Comparison of ENCODE assay signal across 10 cellular contexts in the genomic region with DNA sequence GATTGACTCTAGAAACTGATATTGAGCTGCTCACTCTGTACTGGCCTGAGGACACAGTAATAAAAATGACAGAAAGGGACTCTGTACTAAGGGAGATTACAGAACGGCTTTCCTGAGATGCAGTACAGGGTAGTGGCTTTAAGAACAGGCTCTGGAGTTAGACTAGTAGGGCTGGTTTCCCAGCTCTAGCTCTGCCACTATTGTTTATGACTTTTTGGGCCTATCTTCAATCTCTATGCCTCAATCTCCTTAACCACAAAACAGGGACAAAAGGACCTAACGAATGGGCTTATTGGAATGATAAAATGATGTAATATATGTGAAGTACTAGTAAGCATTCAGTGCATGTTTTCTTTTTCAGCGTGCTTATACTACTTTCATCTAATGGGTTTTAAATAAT. TPM values are rescaled to one million over a fixed set of nuclear protein-coding genes. Genes with fewer than 3 reads are reported as not detected.
DNase-seq lines count a peak whose midpoint lies in the region; ATAC-seq and TF ChIP-seq lines count a peak whose summit lies in the region.
"Had no signal": no experiment of that assay in that cellular context is flagged by ENCODE, and none has a peak within 500 bp of the region (broad histone marks: within the 10 kb centered on the region; RNA-seq: fewer than 3 reads in every experiment).

No MANE protein-coding gene starts in this region.

- H3K27me3 Mint-ChIP-seq in osteocyte (ENCODE audit: unreplicated experiment), result no peaks in the 10 kb centered on the region

- ATAC-seq in SK-N-SH treated with all-trans-retinoic acid at 6 μM for 48 hours, result no peak
- ATAC-seq in GM21529 (IDR thresholded peaks at IDR 0.05; ENCODE audit: unreplicated experiment), result no peak

- H3K27ac ChIP-seq in SK-N-SH (ENCODE audit: low read depth in 2 of 2, low read length in 1 of 2), result peak overlapping the region; percentile 3 to 34; a peak in 1 of 4 replicates

- H3K9ac ChIP-seq in SK-N-SH, result peak overlapping the region; percentile 92; the same call in 1 of the 2 replicates

- POLR2A ChIA-PET in SK-N-SH (lab: Yijun Ruan, JAX), result no interaction called here

- no peak for TF ChIP-seq EP300 in SK-N-SH (IDR thresholded peaks at IDR 0.05; ENCODE audit: borderline replicate concordance in 1 of 2, low read depth in 1 of 2, low read length in 1 of 2)

- H3K9me3 Mint-ChIP-seq in osteocyte (ENCODE audit: unreplicated experiment), result no peaks in the 10 kb centered on the region

- TF ChIP-seq CTCF in SK-N-SH (IDR thresholded peaks at IDR 0.05), result no peak
- no peak for TF ChIP-seq CTCF in osteocyte (IDR thresholded peaks at IDR 0.05)

- CTCF ChIA-PET in SK-N-SH (lab: Yijun Ruan, JAX), result interaction anchor here (1.3 kb wide), 1 partner anchor 26 kb away, joined by 3 read pairs; no protein-coding TSS in a partner anchor

- no peaks in the 10 kb centered on the region for H3K27me3 ChIP-seq in SK-N-SH (ENCODE audit: insufficient read depth)

- no peaks in the 10 kb centered on the region for H3K9me3 ChIP-seq in SK-N-SH

- no peaks in the 10 kb centered on the region for H3K9me2 ChIP-seq in SK-N-SH

- H3K4me3 Mint-ChIP-seq in osteocyte (ENCODE audit: unreplicated experiment), result peak overlapping the region; percentile 87

- DNase-seq in SK-N-SH (peak; percentile 14), M059J (ENCODE audit: low read depth) (peak; percentile 23), astrocyte of the hippocampus (ENCODE audit: low read depth, low spot score) (peak; percentile 20), osteocyte (ENCODE audit: extremely low spot score, unreplicated experiment) (no peak), HCEC 1CT (no peak), hepatic stellate cell (ENCODE audit: low spot score) (no peak)
- DNase-seq: activated CD8-positive, alpha-beta memory T cell treated with anti-CD3 and anti-CD28 coated beads, Interleukin-2, amount 50 U/mL, for 48 hours had no signal

- H3K27ac Mint-ChIP-seq in osteocyte (ENCODE audit: unreplicated experiment), result peak overlapping the region; percentile 11

- H3K79me2 ChIP-seq in SK-N-SH (ENCODE audit: insufficient read depth), result peaks cover 58% of the 10 kb centered on the region

- peak overlapping the region; percentile 92 for H2AFZ ChIP-seq in SK-N-SH (ENCODE audit: low read depth)

- no peaks in the 10 kb centered on the region for H3K36me3 Mint-ChIP-seq in osteocyte (ENCODE audit: unreplicated experiment)

- 59% methylated on average over 3 of the region's 3 CpGs for WGBS in SK-N-SH (ENCODE audit: low lambda C conversion rate)

- no peaks in the 10 kb centered on the region for H4K20me1 ChIP-seq in SK-N-SH (ENCODE audit: insufficient read depth)

- no peak for TF ChIP-seq RAD21 in SK-N-SH (IDR thresholded peaks at IDR 0.05; ENCODE audit: low read length)

- H3K4me1 Mint-ChIP-seq in osteocyte (ENCODE audit: unreplicated experiment), result peaks cover 34% of the 10 kb centered on the region

- H3K36me3 ChIP-seq in SK-N-SH (replicated peaks in 1 of 2; ENCODE audit: control insufficient read depth in 1 of 2, insufficient read depth in 2 of 2, low read length in 1 of 2), result peaks cover 0 to 6% of the 10 kb centered on the region in 2 experiments

- H3K4me3 ChIP-seq in SK-N-SH (ENCODE audit: low read depth in 2 of 2, low read length in 1 of 2), result peak overlapping the region; percentile 94 to 95; a peak in 3 of 4 replicates
- H3K4me3 ChIP-seq: lung had no signal

- H3K4me2 ChIP-seq in SK-N-SH, result peak overlapping the region; percentile 96

- H3F3A ChIP-seq in SK-N-SH (replicated peaks; ENCODE audit: insufficient read depth), result peaks cover 4% of the 10 kb centered on the region

- H3K4me1 ChIP-seq in SK-N-SH (ENCODE audit: control insufficient read depth in 1 of 2, insufficient read depth in 2 of 2, low read depth in 1 of 2, low read length in 1 of 2), result peaks cover 7 to 13% of the 10 kb centered on the region in 2 experiments; a peak in 3 of 4 replicates

TF ChIP-seq in SK-N-SH, 30 proteins besides CTCF, POLR2A, EP300 and RAD21:
- TF ChIP-seq MXI1 (IDR thresholded peaks at IDR 0.05; ENCODE audit: low read depth, low read length) (no peak), TCF12 (IDR thresholded peaks at IDR 0.05) (no peak), RXRA (IDR thresholded peaks at IDR 0.05; ENCODE audit: borderline replicate concordance, low read depth) (no peak), RFX5 (IDR thresholded peaks at IDR 0.05; ENCODE audit: low read length) (no peak), JUND (IDR thresholded peaks at IDR 0.05) (no peak), GABPA (IDR thresholded peaks at IDR 0.05; ENCODE audit: low read depth) (no peak), TEAD4 (IDR thresholded peaks at IDR 0.05; ENCODE audit: borderline replicate concordance, insufficient read depth) (no peak), FOXJ3 (CRISPR knock-in tag; IDR thresholded peaks at IDR 0.05) (no peak), YY1 (IDR thresholded peaks at IDR 0.05; ENCODE audit: low read depth) (no peak), EZH2phosphoT487 (IDR thresholded peaks at IDR 0.05; ENCODE audit: borderline replicate concordance, low read depth) (no peak), NFIC (IDR thresholded peaks at IDR 0.05; ENCODE audit: borderline replicate concordance) (no peak), FOSL2 (IDR thresholded peaks at IDR 0.05; ENCODE audit: borderline replicate concordance, low read depth) (no peak), TAF1 (IDR thresholded peaks at IDR 0.05; ENCODE audit: borderline replicate concordance, low read depth, low read length) (no peak), GATA2 (CRISPR knock-in tag; IDR thresholded peaks at IDR 0.05) (no peak), CHD2 (IDR thresholded peaks at IDR 0.05; ENCODE audit: low read length, partially characterized antibody) (no peak)
- TF ChIP-seq, protein P1, sequence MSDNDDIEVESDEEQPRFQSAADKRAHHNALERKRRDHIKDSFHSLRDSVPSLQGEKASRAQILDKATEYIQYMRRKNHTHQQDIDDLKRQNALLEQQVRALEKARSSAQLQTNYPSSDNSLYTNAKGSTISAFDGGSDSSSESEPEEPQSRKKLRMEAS (IDR thresholded peaks at IDR 0.05; ENCODE audit: low read depth), result no peak
- TF ChIP-seq, protein P2, sequence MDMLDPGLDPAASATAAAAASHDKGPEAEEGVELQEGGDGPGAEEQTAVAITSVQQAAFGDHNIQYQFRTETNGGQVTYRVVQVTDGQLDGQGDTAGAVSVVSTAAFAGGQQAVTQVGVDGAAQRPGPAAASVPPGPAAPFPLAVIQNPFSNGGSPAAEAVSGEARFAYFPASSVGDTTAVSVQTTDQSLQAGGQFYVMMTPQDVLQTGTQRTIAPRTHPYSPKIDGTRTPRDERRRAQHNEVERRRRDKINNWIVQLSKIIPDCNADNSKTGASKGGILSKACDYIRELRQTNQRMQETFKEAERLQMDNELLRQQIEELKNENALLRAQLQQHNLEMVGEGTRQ (IDR thresholded peaks at IDR 0.05; ENCODE audit: borderline replicate concordance, low read depth, low read length), result no peak

TF ChIP-seq in SK-N-SH treated with all-trans-retinoic acid at 6 μM for 48 hours, 23 proteins besides CTCF, POLR2A, EP300 and RAD21 (continues in another document):
- no peak for TF ChIP-seq ESRRG (CRISPR knock-in tag; IDR thresholded peaks at IDR 0.05)
- TF ChIP-seq GLIS3 (CRISPR knock-in tag; IDR thresholded peaks at IDR 0.05), result no peak
- TF ChIP-seq TCF4 (CRISPR knock-in tag; IDR thresholded peaks at IDR 0.05; ENCODE audit: borderline replicate concordance), result no peak
- no peak for TF ChIP-seq CSDC2 (CRISPR knock-in tag; IDR thresholded peaks at IDR 0.05)
- no peak for TF ChIP-seq ZFP3 (CRISPR knock-in tag; IDR thresholded peaks at IDR 0.05)
- TF ChIP-seq, protein P3, sequence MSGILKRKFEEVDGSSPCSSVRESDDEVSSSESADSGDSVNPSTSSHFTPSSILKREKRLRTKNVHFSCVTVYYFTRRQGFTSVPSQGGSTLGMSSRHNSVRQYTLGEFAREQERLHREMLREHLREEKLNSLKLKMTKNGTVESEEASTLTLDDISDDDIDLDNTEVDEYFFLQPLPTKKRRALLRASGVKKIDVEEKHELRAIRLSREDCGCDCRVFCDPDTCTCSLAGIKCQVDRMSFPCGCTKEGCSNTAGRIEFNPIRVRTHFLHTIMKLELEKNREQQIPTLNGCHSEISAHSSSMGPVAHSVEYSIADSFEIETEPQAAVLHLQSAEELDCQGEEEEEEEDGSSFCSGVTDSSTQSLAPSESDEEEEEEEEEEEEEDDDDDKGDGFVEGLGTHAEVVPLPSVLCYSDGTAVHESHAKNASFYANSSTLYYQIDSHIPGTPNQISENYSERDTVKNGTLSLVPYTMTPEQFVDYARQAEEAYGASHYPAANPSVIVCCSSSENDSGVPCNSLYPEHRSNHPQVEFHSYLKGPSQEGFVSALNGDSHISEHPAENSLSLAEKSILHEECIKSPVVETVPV (CRISPR knock-in tag; IDR thresholded peaks at IDR 0.05), result no peak
- no peak for TF ChIP-seq ZFP30 (CRISPR knock-in tag; IDR thresholded peaks at IDR 0.05)
- TF ChIP-seq RARB (CRISPR knock-in tag; IDR thresholded peaks at IDR 0.05), result no peak
- TF ChIP-seq, protein P4, sequence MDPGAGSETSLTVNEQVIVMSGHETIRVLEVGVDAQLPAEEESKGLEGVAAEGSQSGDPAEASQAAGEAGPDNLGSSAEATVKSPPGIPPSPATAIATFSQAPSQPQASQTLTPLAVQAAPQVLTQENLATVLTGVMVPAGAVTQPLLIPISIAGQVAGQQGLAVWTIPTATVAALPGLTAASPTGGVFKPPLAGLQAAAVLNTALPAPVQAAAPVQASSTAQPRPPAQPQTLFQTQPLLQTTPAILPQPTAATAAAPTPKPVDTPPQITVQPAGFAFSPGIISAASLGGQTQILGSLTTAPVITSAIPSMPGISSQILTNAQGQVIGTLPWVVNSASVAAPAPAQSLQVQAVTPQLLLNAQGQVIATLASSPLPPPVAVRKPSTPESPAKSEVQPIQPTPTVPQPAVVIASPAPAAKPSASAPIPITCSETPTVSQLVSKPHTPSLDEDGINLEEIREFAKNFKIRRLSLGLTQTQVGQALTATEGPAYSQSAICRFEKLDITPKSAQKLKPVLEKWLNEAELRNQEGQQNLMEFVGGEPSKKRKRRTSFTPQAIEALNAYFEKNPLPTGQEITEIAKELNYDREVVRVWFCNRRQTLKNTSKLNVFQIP (CRISPR knock-in tag; IDR thresholded peaks at IDR 0.05; ENCODE audit: borderline replicate concordance, low read depth), result no peak
- TF ChIP-seq SNAI2 (CRISPR knock-in tag; IDR thresholded peaks at IDR 0.05), result no peak
- TF ChIP-seq ZC3H10 (CRISPR knock-in tag; IDR thresholded peaks at IDR 0.05), result no peak

RNA-seq across cellular contexts. Expression of a gene that starts 1.4 kb away (rescaled TPM):
- polyA plus RNA-seq in SK-N-SH (2012; rRNA removed), result 3.8 TPM in 2 replicates
- 6.0 and 7.5 TPM in 2 replicates for polyA plus RNA-seq in SK-N-SH (2012; cell fraction: cytosol; rRNA removed)
- polyA plus RNA-seq in SK-N-SH (2012; cell fraction: nucleus; rRNA removed), result 1.7 and 2.7 TPM in 2 replicates
- 58.4 and 62.6 TPM in 2 replicates for total RNA-seq in M059J (2014; rRNA removed; shearing (Covaris generic))
- 4.9 and 6.5 TPM in 2 replicates for total RNA-seq in osteocyte

RNA-seq across cellular contexts. Expression of a gene that starts 45.8 kb away (rescaled TPM):
- 0.02 and 0.03 TPM in 2 replicates for polyA plus RNA-seq in SK-N-SH (2012; rRNA removed)
- polyA plus RNA-seq in SK-N-SH (2012; cell fraction: cytosol; rRNA removed), result 0.04 and 0.08 TPM in 2 replicates
- polyA plus RNA-seq in SK-N-SH (2012; cell fraction: nucleus; rRNA removed), result 0.02 and 0.05 TPM in 2 replicates
- not detected in 2 replicates for total RNA-seq in M059J (2014; rRNA removed; shearing (Covaris generic))
- not detected in 2 replicates for total RNA-seq in osteocyte

Comparison
In these comparisons a context has a peak if more than half of its experiments do, and no peak if none do; other contexts are left out.
1. DNase-seq: peak in SK-N-SH (single experiment), M059J (single experiment) and astrocyte of the hippocampus (single experiment); none in osteocyte (single experiment), HCEC 1CT (single experiment) and hepatic stellate cell (single experiment).